Comparison of ENCODE assay signal across 20 cellular contexts in the genomic region with DNA sequence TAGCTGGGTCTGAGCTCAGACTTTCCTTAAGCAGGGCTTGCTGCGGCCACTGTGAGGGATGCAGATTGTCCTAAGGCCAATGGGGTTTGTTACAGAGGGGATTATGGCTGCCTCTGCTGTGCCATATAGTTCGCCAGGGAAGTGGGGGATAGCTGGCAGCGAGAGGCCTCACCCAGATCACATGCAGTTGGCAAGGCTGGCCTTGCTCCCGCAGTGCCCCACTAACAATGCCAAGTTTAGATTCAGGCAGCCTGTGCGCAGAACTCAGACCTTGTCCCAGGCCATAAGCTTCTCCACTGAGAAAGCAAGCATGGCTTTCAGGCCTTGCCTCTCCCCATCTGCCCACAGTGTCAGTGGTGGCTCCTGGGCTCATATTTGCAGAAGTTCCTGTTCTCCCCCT. TPM values are rescaled to one million over a fixed set of nuclear protein-coding genes. Genes with fewer than 3 reads are reported as not detected.
A peak's percentile ranks its signal among the peaks of the same experiment; 100 is the strongest.
DNase-seq lines count a peak whose midpoint lies in the region; ATAC-seq, FAIRE-seq and TF ChIP-seq lines count a peak whose summit lies in the region.
"Had no signal": no experiment of that assay in that cellular context is flagged by ENCODE, and none has a peak within 500 bp of the region (broad histone marks: within the 10 kb centered on the region; RNA-seq: fewer than 3 reads in every experiment).

No MANE protein-coding gene starts in this region.

- H3K9ac ChIP-seq in rectal smooth muscle tissue (ENCODE audit: low read length) (no peak overlapping the region), kidney (ENCODE audit: low read length in 2 of 2) (no peak overlapping the region)

- peaks cover 10% of the 10 kb centered on the region for H3K4me1 Mint-ChIP-seq in activated CD4-positive, alpha-beta memory T cell treated with anti-CD3 and anti-CD28 coated beads, Interleukin-2, amount 10 ng/mL, durations not matched to agents 7 days and 5 days
- peaks cover 10% of the 10 kb centered on the region for H3K4me1 Mint-ChIP-seq in activated CD4-positive, alpha-beta memory T cell treated with anti-CD3 and anti-CD28 coated beads for 36 hours (ENCODE audit: low read depth)

- peak; percentile 42 for ATAC-seq in left ventricle myocardium superior
- ATAC-seq: HCT116; naive thymus-derived CD8-positive, alpha-beta T cell had no signal

- TF ChIP-seq POLR2A in transverse colon (IDR thresholded peaks at IDR 0.05), result no peak

- H3K4me1 ChIP-seq in rectal smooth muscle tissue (ENCODE audit: control insufficient read depth, insufficient read depth, low read length) (peaks cover 15% of the 10 kb centered on the region), transverse colon (peaks cover 4 to 16% (median 5%) of the 10 kb centered on the region in 4 donors), kidney (ENCODE audit: control insufficient read depth in 1 of 2, insufficient read depth in 1 of 2, low read depth in 1 of 2, low read length in 2 of 2) (peaks cover 2 to 5% of the 10 kb centered on the region in 2 donors)

- peaks cover 13% of the 10 kb centered on the region for H3K36me3 Mint-ChIP-seq in activated CD4-positive, alpha-beta memory T cell treated with anti-CD3 and anti-CD28 coated beads, Interleukin-2, amount 10 ng/mL, durations not matched to agents 7 days and 5 days (ENCODE audit: low read depth)
- peaks cover 5% of the 10 kb centered on the region for H3K36me3 Mint-ChIP-seq in activated CD4-positive, alpha-beta memory T cell treated with anti-CD3 and anti-CD28 coated beads for 36 hours

- no peak overlapping the region for H3K27ac Mint-ChIP-seq in activated CD4-positive, alpha-beta memory T cell treated with anti-CD3 and anti-CD28 coated beads, Interleukin-2, amount 10 ng/mL, durations not matched to agents 7 days and 5 days
- H3K27ac Mint-ChIP-seq in activated CD4-positive, alpha-beta memory T cell treated with anti-CD3 and anti-CD28 coated beads for 36 hours, result no peak overlapping the region
- H3K27ac Mint-ChIP-seq: activated CD4-positive, alpha-beta T cell treated with anti-CD3 and anti-CD28 coated beads, Interleukin-2, amount 10 ng/mL, durations not matched to agents 24 days and 14 days; immature natural killer cell had no signal

- no peaks in the 10 kb centered on the region for H3K36me3 ChIP-seq in rectal smooth muscle tissue (ENCODE audit: control insufficient read depth, insufficient read depth, low read length)
- no peaks in the 10 kb centered on the region for H3K36me3 ChIP-seq in transverse colon
- H3K36me3 ChIP-seq in kidney (ENCODE audit: control insufficient read depth in 1 of 2, insufficient read depth in 2 of 2, low read length in 2 of 2), result no peaks in the 10 kb centered on the region
- H3K36me3 ChIP-seq: tibial nerve had no signal

- WGBS in transverse colon (ENCODE audit: low coverage in 1 of 2), 2 donors, result 80 to 91% methylated on average over 1 to 5 of the region's 5 CpGs

- H3K27me3 ChIP-seq in rectal smooth muscle tissue (ENCODE audit: control insufficient read depth, insufficient read depth, low read length) (no peaks in the 10 kb centered on the region), transverse colon (no peaks in the 10 kb centered on the region)
- H3K27me3 ChIP-seq: tibial nerve had no signal

- H3K4me3 ChIP-seq in rectal smooth muscle tissue (ENCODE audit: low read length), result no peak overlapping the region
- no peak overlapping the region for H3K4me3 ChIP-seq in transverse colon
- no peak overlapping the region for H3K4me3 ChIP-seq in kidney (ENCODE audit: low read length in 2 of 2)
- H3K4me3 ChIP-seq: tibial nerve had no signal

- H3K27ac ChIP-seq in rectal smooth muscle tissue (ENCODE audit: low read depth, low read length), result peak overlapping the region; percentile 70
- H3K27ac ChIP-seq in transverse colon, result peak overlapping the region; percentile 39 to 73 (median 54)
- no peak overlapping the region for H3K27ac ChIP-seq in kidney (ENCODE audit: low read depth in 2 of 2, low read length in 2 of 2)
- H3K27ac ChIP-seq: 22Rv1 had no signal

- no peaks in the 10 kb centered on the region for H3K9me3 ChIP-seq in transverse colon
- no peaks in the 10 kb centered on the region for H3K9me3 ChIP-seq in kidney (ENCODE audit: control insufficient read depth in 1 of 2, low read length in 2 of 2)
- H3K9me3 ChIP-seq: tibial nerve had no signal

- DNase-seq in activated CD4-positive, alpha-beta memory T cell treated with anti-CD3 and anti-CD28 coated beads, Interleukin-2, amount 10 ng/mL, durations not matched to agents 7 days and 5 days, result peak; percentile 9
- DNase-seq in activated CD4-positive, alpha-beta memory T cell treated with anti-CD3 and anti-CD28 coated beads for 36 hours, result no peak
- DNase-seq in left ventricle myocardium superior (peak; percentile 53), transverse colon (no peak), kidney (no peak), GOT3 (lab: John Stamatoyannopoulos, UW) (no peak), OCI-M1 (lab: John Stamatoyannopoulos, UW) (no peak)
- DNase-seq: activated CD4-positive, alpha-beta T cell treated with anti-CD3 and anti-CD28 coated beads, Interleukin-2, amount 10 ng/mL, durations not matched to agents 24 days and 14 days; Calu3; cerebellar nuclear complex; effector memory CD4-positive, alpha-beta T cell; immature natural killer cell; naive thymus-derived CD8-positive, alpha-beta T cell; NCI-H2107; NCI-H524; T-helper 1 cell had no signal

- POLR2A ChIA-PET in activated CD4-positive, alpha-beta memory T cell treated with anti-CD3 and anti-CD28 coated beads, Interleukin-2, amount 10 ng/mL, durations not matched to agents 7 days and 5 days (lab: Charles Lee), result interaction anchor here (2.4 kb wide), 1 partner anchor 9 kb away, joined by 16 read pairs; the partner anchor contains the start of gene APOL1
- POLR2A ChIA-PET in activated CD4-positive, alpha-beta memory T cell treated with anti-CD3 and anti-CD28 coated beads for 36 hours (lab: Charles Lee), result interaction anchor here (1.0 kb wide), 1 partner anchor 17 kb away, joined by 3 read pairs; no protein-coding TSS in a partner anchor

- TF ChIP-seq CTCF in transverse colon (IDR thresholded peaks at IDR 0.05) (no peak), kidney (IDR thresholded peaks at IDR 0.05; ENCODE audit: borderline replicate concordance, extremely low read depth, insufficient read depth) (no peak)

- no peak overlapping the region for H3K4me3 Mint-ChIP-seq in activated CD4-positive, alpha-beta memory T cell treated with anti-CD3 and anti-CD28 coated beads, Interleukin-2, amount 10 ng/mL, durations not matched to agents 7 days and 5 days
- H3K4me3 Mint-ChIP-seq in activated CD4-positive, alpha-beta memory T cell treated with anti-CD3 and anti-CD28 coated beads for 36 hours, result no peak overlapping the region
- H3K4me3 Mint-ChIP-seq: activated CD4-positive, alpha-beta T cell treated with anti-CD3 and anti-CD28 coated beads, Interleukin-2, amount 10 ng/mL, durations not matched to agents 24 days and 14 days; immature natural killer cell; naive thymus-derived CD8-positive, alpha-beta T cell had no signal

- no peak for FAIRE-seq in kidney (lab: Jason Lieb, UNC)

- no peak for TF ChIP-seq EP300 in transverse colon (IDR thresholded peaks at IDR 0.05; ENCODE audit: low read depth)

- CTCF ChIA-PET in activated CD4-positive, alpha-beta memory T cell treated with anti-CD3 and anti-CD28 coated beads, Interleukin-2, amount 10 ng/mL, durations not matched to agents 7 days and 5 days (lab: Charles Lee), result interaction anchor here (1.0 to 2.6 kb wide), 2 partner anchors 10 to 34 kb away, joined by 3 to 12 read pairs; partner anchors contain the start of gene APOL1
- CTCF ChIA-PET in activated CD4-positive, alpha-beta memory T cell treated with anti-CD3 and anti-CD28 coated beads for 36 hours (lab: Charles Lee), result interaction anchor here (0.9 to 1.8 kb wide), 5 partner anchors 34 to 178 kb away, joined by 3 to 5 read pairs (median 3); no protein-coding TSS in a partner anchor

- H3K27me3 Mint-ChIP-seq in activated CD4-positive, alpha-beta memory T cell treated with anti-CD3 and anti-CD28 coated beads, Interleukin-2, amount 10 ng/mL, durations not matched to agents 7 days and 5 days, result peaks cover 3% of the 10 kb centered on the region
- no peaks in the 10 kb centered on the region for H3K27me3 Mint-ChIP-seq in activated CD4-positive, alpha-beta memory T cell treated with anti-CD3 and anti-CD28 coated beads for 36 hours
- H3K27me3 Mint-ChIP-seq: naive thymus-derived CD8-positive, alpha-beta T cell had no signal

- in situ Hi-C loops in transverse colon (cut with MboI; ENCODE audit: low pct_ligation_motif_present in 1 of 4, low pct_unique_long_range_greater_than_20kb in 1 of 4, low sequenced_read_pairs in 3 of 4), result no loop called here

- intact Hi-C loops in activated CD4-positive, alpha-beta memory T cell treated with anti-CD3 and anti-CD28 coated beads for 36 hours (cut with micrococcal nuclease), result no loop called here
- intact Hi-C loops in left ventricle myocardium superior (cut with micrococcal nuclease) (no loop called here), transverse colon (cut with DNase I; ENCODE audit: low total_unique reads) (no loop called here), kidney (cut with DNase I) (no loop called here)

- peaks cover 9% of the 10 kb centered on the region for H3K9me3 Mint-ChIP-seq in activated CD4-positive, alpha-beta memory T cell treated with anti-CD3 and anti-CD28 coated beads, Interleukin-2, amount 10 ng/mL, durations not matched to agents 7 days and 5 days
- H3K9me3 Mint-ChIP-seq in activated CD4-positive, alpha-beta memory T cell treated with anti-CD3 and anti-CD28 coated beads for 36 hours, result peaks cover 11% of the 10 kb centered on the region

RNA-seq across cellular contexts. Expression of gene APOL2, which starts 4.7 kb away (rescaled TPM):
- 10 to 100 TPM; 82.3 to 83.0 TPM for total RNA-seq in activated CD4-positive, alpha-beta memory T cell treated with anti-CD3 and anti-CD28 coated beads, Interleukin-2, amount 10 ng/mL, durations not matched to agents 7 days and 5 days
- total RNA-seq in activated CD4-positive, alpha-beta memory T cell treated with anti-CD3 and anti-CD28 coated beads for 36 hours, result 10 to 100 TPM; 76.4 to 82.9 TPM
- total RNA-seq in left ventricle myocardium superior (56.7 TPM), transverse colon (100 to 1,000 TPM in 1 of 4 donors, 10 to 100 TPM in 2, 1 to 10 TPM in 1; 3.8 to 142 (median 47.8) TPM), kidney (48.8 TPM)
- polyA plus RNA-seq in kidney (ENCODE audit: insufficient read depth, low read depth, low replicate concordance), result 34.8 TPM

RNA-seq across cellular contexts. Expression of gene APOL1, which starts 8.9 kb away (rescaled TPM):
- total RNA-seq in activated CD4-positive, alpha-beta memory T cell treated with anti-CD3 and anti-CD28 coated beads, Interleukin-2, amount 10 ng/mL, durations not matched to agents 7 days and 5 days, result 10 to 100 TPM; 63.0 to 64.0 TPM
- total RNA-seq in activated CD4-positive, alpha-beta memory T cell treated with anti-CD3 and anti-CD28 coated beads for 36 hours, result 10 to 100 TPM; 44.7 to 46.3 TPM
- total RNA-seq in left ventricle myocardium superior, result 17.6 TPM
- 10 to 100 TPM in 3 of 4 donors, 1 to 10 TPM in 1; 2.2 to 19.5 (median 14.7) TPM for total RNA-seq in transverse colon
- total RNA-seq in kidney, result 160 TPM
- 51.8 TPM for polyA plus RNA-seq in kidney (ENCODE audit: insufficient read depth, low read depth, low replicate concordance)

RNA-seq across cellular contexts. Expression of gene APOL4, which starts 42.4 kb away (rescaled TPM):
- total RNA-seq in activated CD4-positive, alpha-beta memory T cell treated with anti-CD3 and anti-CD28 coated beads, Interleukin-2, amount 10 ng/mL, durations not matched to agents 7 days and 5 days, result 1 to 10 TPM; 7.5 to 7.6 TPM
- total RNA-seq in activated CD4-positive, alpha-beta memory T cell treated with anti-CD3 and anti-CD28 coated beads for 36 hours, result under 1 TPM; 0.53 to 0.67 TPM
- total RNA-seq in left ventricle myocardium superior, result 3.8 TPM
- 1 to 10 TPM in 2 of 4 donors, under 1 TPM in 1, not detected in 1; 0.16 to 9.0 (median 1.8) TPM for total RNA-seq in transverse colon
- total RNA-seq in kidney, result 8.7 TPM
- polyA plus RNA-seq in kidney (ENCODE audit: insufficient read depth, low read depth, low replicate concordance), result 6.1 TPM
- total RNA-seq: activated CD4-positive, alpha-beta T cell treated with anti-CD3 and anti-CD28 coated beads, Interleukin-2, amount 10 ng/mL, durations not matched to agents 24 days and 14 days; naive thymus-derived CD8-positive, alpha-beta T cell had no signal
- polyA plus RNA-seq: naive thymus-derived CD8-positive, alpha-beta T cell had no signal

Comparison
In these comparisons a context has a peak if more than half of its experiments do, and no peak if none do; other contexts are left out.
1. DNase-seq: peak in activated CD4-positive, alpha-beta memory T cell treated with anti-CD3 and anti-CD28 coated beads, Interleukin-2, amount 10 ng/mL, durations not matched to agents 7 days and 5 days (single experiment) and left ventricle myocardium superior (single experiment); none in activated CD4-positive, alpha-beta memory T cell treated with anti-CD3 and anti-CD28 coated beads for 36 hours (single experiment), transverse colon (single experiment), kidney (single experiment), GOT3 (single experiment) and OCI-M1 (single experiment).
2. H3K27ac ChIP-seq: peak in rectal smooth muscle tissue (single experiment) and transverse colon (4 of 4); none in kidney (0 of 2).